19 cellular contexts compared by ENCODE assay signal in the genomic region with DNA sequence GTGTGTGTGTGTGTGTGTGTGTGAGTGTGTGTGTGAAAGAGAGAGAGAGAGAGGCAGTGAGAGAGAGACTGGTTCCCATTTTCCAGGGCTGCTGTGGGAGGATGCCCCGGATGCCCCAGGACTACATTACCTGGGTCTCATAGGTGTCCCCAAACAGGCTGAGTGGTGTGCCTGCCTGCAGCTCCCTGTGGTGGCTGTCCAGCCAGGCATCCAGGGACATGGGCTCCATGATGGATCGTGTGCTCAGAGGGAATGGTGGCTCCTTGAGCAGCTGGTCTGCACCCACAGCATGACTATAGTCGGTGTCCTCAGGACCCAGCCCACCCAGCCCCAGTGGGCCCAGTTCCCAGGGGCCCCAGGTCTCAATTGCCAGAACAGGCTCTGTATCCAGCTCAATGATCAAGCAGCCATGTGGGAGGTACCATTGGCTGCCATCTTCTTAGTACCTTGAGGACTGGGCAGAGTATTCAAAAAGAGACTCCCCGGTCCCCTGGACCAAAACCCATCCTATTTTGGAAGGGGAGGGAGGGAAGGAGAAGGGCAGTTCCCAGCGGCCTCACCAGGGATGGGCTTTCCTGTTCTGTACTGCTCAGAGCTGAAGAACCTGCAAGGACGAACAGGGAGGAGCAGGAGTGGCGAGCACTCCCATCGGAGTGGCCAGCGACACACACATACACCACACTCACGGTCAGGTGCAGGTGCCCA. TPM values are rescaled to one million over a fixed set of nuclear protein-coding genes. Genes with fewer than 3 reads are reported as not detected.
A peak's percentile ranks its signal among the peaks of the same experiment; 100 is the strongest.
DNase-seq lines count a peak whose midpoint lies in the region; ATAC-seq, FAIRE-seq and TF ChIP-seq lines count a peak whose summit lies in the region.
"Had no signal": no experiment of that assay in that cellular context is flagged by ENCODE, and none has a peak within 500 bp of the region (broad histone marks: within the 10 kb centered on the region; RNA-seq: fewer than 3 reads in every experiment).

No MANE protein-coding gene starts in this region.

- no peak overlapping the region for H3K4me3 ChIP-seq in H7 (ENCODE audit: insufficient read depth, low read depth, low read length)
- H3K4me3 ChIP-seq: SJSA1 had no signal

- no peak for TF ChIP-seq CTCF in GM13976 (IDR thresholded peaks at IDR 0.05; ENCODE audit: borderline replicate concordance, control extremely low read depth, extremely low read depth, insufficient read depth, missing control alignments)

- no peaks in the 10 kb centered on the region for H3K36me3 Mint-ChIP-seq in memory B cell
- H3K36me3 Mint-ChIP-seq in stimulated activated effector memory CD8-positive, alpha-beta T cell treated with anti-CD3 and anti-CD28 coated beads, Interleukin-12 subunit alpha, Interleukin-12 subunit beta, amount 100 ng/mL, for 72 hours: no peaks in the 10 kb centered on the region
- H3K36me3 Mint-ChIP-seq: CD4-positive, alpha-beta memory T cell had no signal

- ATAC-seq in memory B cell (ENCODE audit: low read depth): no peak
- ATAC-seq in stimulated activated effector memory CD8-positive, alpha-beta T cell treated with anti-CD3 and anti-CD28 coated beads, Interleukin-12 subunit alpha, Interleukin-12 subunit beta, amount 100 ng/mL, for 72 hours: peak; percentile 33
- ATAC-seq in GM18519 (IDR thresholded peaks at IDR 0.05; ENCODE audit: low FRiP score, unreplicated experiment): no peak
- no peak for ATAC-seq in HG03469 (IDR thresholded peaks at IDR 0.05; ENCODE audit: unreplicated experiment)

- peak overlapping the region; percentile 33 for H3K27ac Mint-ChIP-seq in memory B cell
- no peak overlapping the region for H3K27ac Mint-ChIP-seq in stimulated activated effector memory CD8-positive, alpha-beta T cell treated with anti-CD3 and anti-CD28 coated beads, Interleukin-12 subunit alpha, Interleukin-12 subunit beta, amount 100 ng/mL, for 72 hours

- no peaks in the 10 kb centered on the region for H3K27me3 ChIP-seq in H7 (ENCODE audit: control insufficient read depth, insufficient read depth, low read length)
- H3K27me3 ChIP-seq: SJSA1 had no signal

- in situ Hi-C loops in GM13976 (cut with MboI; ENCODE audit: low sequenced_read_pairs, unreplicated experiment): no loop called here

- H3K4me3 Mint-ChIP-seq in memory B cell: no peak overlapping the region
- H3K4me3 Mint-ChIP-seq in stimulated activated effector memory CD8-positive, alpha-beta T cell treated with anti-CD3 and anti-CD28 coated beads, Interleukin-12 subunit alpha, Interleukin-12 subunit beta, amount 100 ng/mL, for 72 hours: no peak overlapping the region
- H3K4me3 Mint-ChIP-seq: CD4-positive, alpha-beta memory T cell had no signal

- FAIRE-seq in GM19239 (lab: Jason Lieb, UNC): no peak

- no peaks in the 10 kb centered on the region for H3K9me3 Mint-ChIP-seq in memory B cell
- H3K9me3 Mint-ChIP-seq in stimulated activated effector memory CD8-positive, alpha-beta T cell treated with anti-CD3 and anti-CD28 coated beads, Interleukin-12 subunit alpha, Interleukin-12 subunit beta, amount 100 ng/mL, for 72 hours: no peaks in the 10 kb centered on the region
- H3K9me3 Mint-ChIP-seq: CD4-positive, alpha-beta memory T cell had no signal

- peaks cover 4% of the 10 kb centered on the region for H3K4me1 Mint-ChIP-seq in memory B cell
- no peaks in the 10 kb centered on the region for H3K4me1 Mint-ChIP-seq in stimulated activated effector memory CD8-positive, alpha-beta T cell treated with anti-CD3 and anti-CD28 coated beads, Interleukin-12 subunit alpha, Interleukin-12 subunit beta, amount 100 ng/mL, for 72 hours
- H3K4me1 Mint-ChIP-seq: CD4-positive, alpha-beta memory T cell had no signal

- H3K27me3 Mint-ChIP-seq in memory B cell: no peaks in the 10 kb centered on the region
- H3K27me3 Mint-ChIP-seq: CD4-positive, alpha-beta memory T cell had no signal

- peak; percentile 21 for DNase-seq in GM13976 (ENCODE audit: low spot score)
- DNase-seq in H7: peak; percentile 25
- DNase-seq in memory B cell (ENCODE audit: low spot score in 2 of 2): no peak
- DNase-seq in stimulated activated effector memory CD8-positive, alpha-beta T cell treated with anti-CD3 and anti-CD28 coated beads, Interleukin-12 subunit alpha, Interleukin-12 subunit beta, amount 100 ng/mL, for 72 hours (ENCODE audit: low spot score in 2 of 2): no peak
- no peak for DNase-seq in GM19239 (ENCODE audit: insufficient read length, low spot score)
- DNase-seq: CD4-positive, alpha-beta memory T cell; NCI-H2029; NCI-H446 treated with DMSO at 0.1 percent for 48 hours; NK-92 treated with Interleukin-12 subunit alpha and Interleukin-12 subunit beta, amount 100 ng/mL, for 24 hours had no signal

- H3K36me3 ChIP-seq in H7 (replicated peaks; ENCODE audit: control insufficient read depth, insufficient read depth, low read length): no peaks in the 10 kb centered on the region; the same call in 1 of the 2 replicates
- H3K36me3 ChIP-seq: SJSA1 had no signal

RNA-seq across cellular contexts. Expression of a gene that starts 5.8 kb away (rescaled TPM):
- total RNA-seq in H7 (2014; rRNA removed; shearing (Covaris generic)): 0.69 and 2.4 TPM in 2 replicates
- total RNA-seq: CD4-positive, alpha-beta memory T cell; Daoy; G401; HT1080; MCF 10A; PC-3; RPMI7951; SJSA1 had no signal

RNA-seq across cellular contexts. Expression of a gene that starts 22.6 kb away (rescaled TPM):
- 5.9 and 6.5 TPM in 2 replicates for total RNA-seq in H7 (2014; rRNA removed; shearing (Covaris generic))
- total RNA-seq: Daoy, G401, HT1080, LHCN-M2, MCF 10A, PC-3, RPMI7951, SJSA1 had no signal

Comparison
In these comparisons a context has a peak if more than half of its experiments do, and no peak if none do; other contexts are left out.
1. DNase-seq: peak in GM13976 (single experiment) and H7 (single experiment); none in memory B cell (0 of 2), stimulated activated effector memory CD8-positive, alpha-beta T cell treated with anti-CD3 and anti-CD28 coated beads, Interleukin-12 subunit alpha, Interleukin-12 subunit beta, amount 100 ng/mL, for 72 hours (0 of 2) and GM19239 (single experiment).